Comparison of ENCODE assay signal across 1 cellular context in genomic region chr5:179819296-179820126, GRCh38.
TF ChIP-seq lines count a peak whose summit lies in the region.

No MANE protein-coding gene starts in this region.

TF ChIP-seq in HepG2, 621 proteins besides CTCF, POLR2A, EP300 and RAD21 (continues in another document):
- no peak for TF ChIP-seq MTA1 (CRISPR knock-in tag; IDR thresholded peaks at IDR 0.05; ENCODE audit: borderline replicate concordance)
- no peak for TF ChIP-seq SYNCRIP (IDR thresholded peaks at IDR 0.05; ENCODE audit: insufficient read depth, low read depth, low read length)
- TF ChIP-seq PHF21A (CRISPR knock-in tag; IDR thresholded peaks at IDR 0.05), result no peak
- TF ChIP-seq HMG20B (CRISPR knock-in tag; conservative IDR thresholded peaks at IDR 0.05), result peak; percentile 44; the same call in 1 of the 2 replicates
- no peak for TF ChIP-seq EHMT2 (IDR thresholded peaks at IDR 0.05; ENCODE audit: borderline replicate concordance, low read depth, low read length)
- no peak; a peak in 1 of 4 replicates for TF ChIP-seq HMGXB4 (CRISPR knock-in tag; IDR thresholded peaks at IDR 0.05; ENCODE audit: borderline replicate concordance in 1 of 2, low read depth in 1 of 2)
- no peak for TF ChIP-seq PBX2 (CRISPR knock-in tag; IDR thresholded peaks at IDR 0.05)
- TF ChIP-seq ZNF235 (CRISPR knock-in tag; IDR thresholded peaks at IDR 0.05; ENCODE audit: borderline replicate concordance), result no peak
- no peak for TF ChIP-seq SP140L (CRISPR knock-in tag; IDR thresholded peaks at IDR 0.05; ENCODE audit: borderline replicate concordance)
- no peak; the same call in 1 of the 2 replicates for TF ChIP-seq KDM3A (CRISPR knock-in tag; IDR thresholded peaks at IDR 0.05; ENCODE audit: low read depth)
- TF ChIP-seq YEATS4 (CRISPR knock-in tag; IDR thresholded peaks at IDR 0.05; ENCODE audit: borderline replicate concordance), result peak; percentile 57; the same call in 1 of the 2 replicates
- no peak; the same call in 1 of the 2 replicates for TF ChIP-seq BHLHE40 (IDR thresholded peaks at IDR 0.05; ENCODE audit: low read length)
- no peak; the same call in 1 of the 2 replicates for TF ChIP-seq ZSCAN21 (CRISPR knock-in tag; IDR thresholded peaks at IDR 0.05; ENCODE audit: borderline replicate concordance)
- TF ChIP-seq, protein P1, sequence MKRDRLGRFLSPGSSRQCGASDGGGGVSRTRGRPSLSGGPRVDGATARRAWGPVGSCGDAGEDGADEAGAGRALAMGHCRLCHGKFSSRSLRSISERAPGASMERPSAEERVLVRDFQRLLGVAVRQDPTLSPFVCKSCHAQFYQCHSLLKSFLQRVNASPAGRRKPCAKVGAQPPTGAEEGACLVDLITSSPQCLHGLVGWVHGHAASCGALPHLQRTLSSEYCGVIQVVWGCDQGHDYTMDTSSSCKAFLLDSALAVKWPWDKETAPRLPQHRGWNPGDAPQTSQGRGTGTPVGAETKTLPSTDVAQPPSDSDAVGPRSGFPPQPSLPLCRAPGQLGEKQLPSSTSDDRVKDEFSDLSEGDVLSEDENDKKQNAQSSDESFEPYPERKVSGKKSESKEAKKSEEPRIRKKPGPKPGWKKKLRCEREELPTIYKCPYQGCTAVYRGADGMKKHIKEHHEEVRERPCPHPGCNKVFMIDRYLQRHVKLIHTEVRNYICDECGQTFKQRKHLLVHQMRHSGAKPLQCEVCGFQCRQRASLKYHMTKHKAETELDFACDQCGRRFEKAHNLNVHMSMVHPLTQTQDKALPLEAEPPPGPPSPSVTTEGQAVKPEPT (CRISPR knock-in tag; IDR thresholded peaks at IDR 0.05; ENCODE audit: low read depth), result no peak
- 0 out of 2 replicates have a peak, but pooled peaks have one; percentile 50 for TF ChIP-seq ZNF792 (CRISPR knock-in tag; IDR thresholded peaks at IDR 0.05)
- TF ChIP-seq HNRNPH1 (optimal IDR thresholded peaks at IDR 0.05; ENCODE audit: low read depth, low read length), result no peak
- 0 out of 2 replicates have a peak, but pooled peaks have one; percentile 22 for TF ChIP-seq JUND (CRISPR knock-in tag; IDR thresholded peaks at IDR 0.05)
- TF ChIP-seq, protein P2, sequence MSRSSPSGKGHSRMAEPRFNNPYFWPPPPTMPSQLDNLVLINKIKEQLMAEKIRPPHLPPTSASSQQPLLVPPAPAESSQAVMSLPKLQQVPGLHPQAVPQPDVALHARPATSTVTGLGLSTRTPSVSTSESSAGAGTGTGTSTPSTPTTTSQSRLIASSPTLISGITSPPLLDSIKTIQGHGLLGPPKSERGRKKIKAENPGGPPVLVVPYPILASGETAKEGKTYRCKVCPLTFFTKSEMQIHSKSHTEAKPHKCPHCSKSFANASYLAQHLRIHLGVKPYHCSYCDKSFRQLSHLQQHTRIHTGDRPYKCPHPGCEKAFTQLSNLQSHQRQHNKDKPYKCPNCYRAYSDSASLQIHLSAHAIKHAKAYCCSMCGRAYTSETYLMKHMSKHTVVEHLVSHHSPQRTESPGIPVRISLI (CRISPR knock-in tag; IDR thresholded peaks at IDR 0.05; ENCODE audit: borderline replicate concordance), result no peak
- TF ChIP-seq ZNF451 (CRISPR knock-in tag; IDR thresholded peaks at IDR 0.05), result peak; percentile 81
- 0 out of 2 replicates have a peak, but pooled peaks have one; percentile 48 for TF ChIP-seq MZF1 (CRISPR knock-in tag; IDR thresholded peaks at IDR 0.05; ENCODE audit: borderline replicate concordance)
- no peak for TF ChIP-seq ZNF180 (CRISPR knock-in tag; IDR thresholded peaks at IDR 0.05; ENCODE audit: borderline replicate concordance, low read depth)
- TF ChIP-seq ZNF816 (CRISPR knock-in tag; IDR thresholded peaks at IDR 0.05; ENCODE audit: borderline replicate concordance), result peak; percentile 67
- TF ChIP-seq, protein P3, sequence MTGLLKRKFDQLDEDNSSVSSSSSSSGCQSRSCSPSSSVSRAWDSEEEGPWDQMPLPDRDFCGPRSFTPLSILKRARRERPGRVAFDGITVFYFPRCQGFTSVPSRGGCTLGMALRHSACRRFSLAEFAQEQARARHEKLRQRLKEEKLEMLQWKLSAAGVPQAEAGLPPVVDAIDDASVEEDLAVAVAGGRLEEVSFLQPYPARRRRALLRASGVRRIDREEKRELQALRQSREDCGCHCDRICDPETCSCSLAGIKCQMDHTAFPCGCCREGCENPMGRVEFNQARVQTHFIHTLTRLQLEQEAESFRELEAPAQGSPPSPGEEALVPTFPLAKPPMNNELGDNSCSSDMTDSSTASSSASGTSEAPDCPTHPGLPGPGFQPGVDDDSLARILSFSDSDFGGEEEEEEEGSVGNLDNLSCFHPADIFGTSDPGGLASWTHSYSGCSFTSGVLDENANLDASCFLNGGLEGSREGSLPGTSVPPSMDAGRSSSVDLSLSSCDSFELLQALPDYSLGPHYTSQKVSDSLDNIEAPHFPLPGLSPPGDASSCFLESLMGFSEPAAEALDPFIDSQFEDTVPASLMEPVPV (CRISPR knock-in tag; IDR thresholded peaks at IDR 0.05), result peak; percentile 22; the same call in 1 of the 2 replicates
- peak; percentile 68; the same call in 1 of the 2 replicates for TF ChIP-seq MTF1 (CRISPR knock-in tag; IDR thresholded peaks at IDR 0.05)
- peak; percentile 42; the same call in 1 of the 2 replicates for TF ChIP-seq ZBTB20 (CRISPR knock-in tag; IDR thresholded peaks at IDR 0.05; ENCODE audit: borderline replicate concordance, low read depth)
- TF ChIP-seq ZNF160 (CRISPR knock-in tag; IDR thresholded peaks at IDR 0.05), result no peak
- TF ChIP-seq, protein P4, sequence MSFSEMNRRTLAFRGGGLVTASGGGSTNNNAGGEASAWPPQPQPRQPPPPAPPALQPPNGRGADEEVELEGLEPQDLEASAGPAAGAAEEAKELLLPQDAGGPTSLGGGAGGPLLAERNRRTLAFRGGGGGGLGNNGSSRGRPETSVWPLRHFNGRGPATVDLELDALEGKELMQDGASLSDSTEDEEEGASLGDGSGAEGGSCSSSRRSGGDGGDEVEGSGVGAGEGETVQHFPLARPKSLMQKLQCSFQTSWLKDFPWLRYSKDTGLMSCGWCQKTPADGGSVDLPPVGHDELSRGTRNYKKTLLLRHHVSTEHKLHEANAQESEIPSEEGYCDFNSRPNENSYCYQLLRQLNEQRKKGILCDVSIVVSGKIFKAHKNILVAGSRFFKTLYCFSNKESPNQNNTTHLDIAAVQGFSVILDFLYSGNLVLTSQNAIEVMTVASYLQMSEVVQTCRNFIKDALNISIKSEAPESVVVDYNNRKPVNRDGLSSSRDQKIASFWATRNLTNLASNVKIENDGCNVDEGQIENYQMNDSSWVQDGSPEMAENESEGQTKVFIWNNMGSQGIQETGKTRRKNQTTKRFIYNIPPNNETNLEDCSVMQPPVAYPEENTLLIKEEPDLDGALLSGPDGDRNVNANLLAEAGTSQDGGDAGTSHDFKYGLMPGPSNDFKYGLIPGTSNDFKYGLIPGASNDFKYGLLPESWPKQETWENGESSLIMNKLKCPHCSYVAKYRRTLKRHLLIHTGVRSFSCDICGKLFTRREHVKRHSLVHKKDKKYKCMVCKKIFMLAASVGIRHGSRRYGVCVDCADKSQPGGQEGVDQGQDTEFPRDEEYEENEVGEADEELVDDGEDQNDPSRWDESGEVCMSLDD (CRISPR knock-in tag; IDR thresholded peaks at IDR 0.05; ENCODE audit: borderline replicate concordance), result no peak
- 0 out of 2 replicates have a peak, but pooled peaks have one; percentile 61 for TF ChIP-seq RBAK (CRISPR knock-in tag; IDR thresholded peaks at IDR 0.05)
- TF ChIP-seq, protein P5, sequence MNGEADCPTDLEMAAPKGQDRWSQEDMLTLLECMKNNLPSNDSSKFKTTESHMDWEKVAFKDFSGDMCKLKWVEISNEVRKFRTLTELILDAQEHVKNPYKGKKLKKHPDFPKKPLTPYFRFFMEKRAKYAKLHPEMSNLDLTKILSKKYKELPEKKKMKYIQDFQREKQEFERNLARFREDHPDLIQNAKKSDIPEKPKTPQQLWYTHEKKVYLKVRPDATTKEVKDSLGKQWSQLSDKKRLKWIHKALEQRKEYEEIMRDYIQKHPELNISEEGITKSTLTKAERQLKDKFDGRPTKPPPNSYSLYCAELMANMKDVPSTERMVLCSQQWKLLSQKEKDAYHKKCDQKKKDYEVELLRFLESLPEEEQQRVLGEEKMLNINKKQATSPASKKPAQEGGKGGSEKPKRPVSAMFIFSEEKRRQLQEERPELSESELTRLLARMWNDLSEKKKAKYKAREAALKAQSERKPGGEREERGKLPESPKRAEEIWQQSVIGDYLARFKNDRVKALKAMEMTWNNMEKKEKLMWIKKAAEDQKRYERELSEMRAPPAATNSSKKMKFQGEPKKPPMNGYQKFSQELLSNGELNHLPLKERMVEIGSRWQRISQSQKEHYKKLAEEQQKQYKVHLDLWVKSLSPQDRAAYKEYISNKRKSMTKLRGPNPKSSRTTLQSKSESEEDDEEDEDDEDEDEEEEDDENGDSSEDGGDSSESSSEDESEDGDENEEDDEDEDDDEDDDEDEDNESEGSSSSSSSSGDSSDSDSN (CRISPR knock-in tag; IDR thresholded peaks at IDR 0.05), result peak; percentile 73; the same call in 1 of the 2 replicates
- TF ChIP-seq GPN1 (CRISPR knock-in tag; IDR thresholded peaks at IDR 0.05; ENCODE audit: borderline replicate concordance), result no peak
- 0 out of 2 replicates have a peak, but pooled peaks have one; percentile 30 for TF ChIP-seq ZNF629 (CRISPR knock-in tag; conservative IDR thresholded peaks at IDR 0.05)
- TF ChIP-seq ZNF782 (CRISPR knock-in tag; IDR thresholded peaks at IDR 0.05; ENCODE audit: borderline replicate concordance), result 0 out of 2 replicates have a peak, but pooled peaks have one; percentile 3
- TF ChIP-seq, protein P6, sequence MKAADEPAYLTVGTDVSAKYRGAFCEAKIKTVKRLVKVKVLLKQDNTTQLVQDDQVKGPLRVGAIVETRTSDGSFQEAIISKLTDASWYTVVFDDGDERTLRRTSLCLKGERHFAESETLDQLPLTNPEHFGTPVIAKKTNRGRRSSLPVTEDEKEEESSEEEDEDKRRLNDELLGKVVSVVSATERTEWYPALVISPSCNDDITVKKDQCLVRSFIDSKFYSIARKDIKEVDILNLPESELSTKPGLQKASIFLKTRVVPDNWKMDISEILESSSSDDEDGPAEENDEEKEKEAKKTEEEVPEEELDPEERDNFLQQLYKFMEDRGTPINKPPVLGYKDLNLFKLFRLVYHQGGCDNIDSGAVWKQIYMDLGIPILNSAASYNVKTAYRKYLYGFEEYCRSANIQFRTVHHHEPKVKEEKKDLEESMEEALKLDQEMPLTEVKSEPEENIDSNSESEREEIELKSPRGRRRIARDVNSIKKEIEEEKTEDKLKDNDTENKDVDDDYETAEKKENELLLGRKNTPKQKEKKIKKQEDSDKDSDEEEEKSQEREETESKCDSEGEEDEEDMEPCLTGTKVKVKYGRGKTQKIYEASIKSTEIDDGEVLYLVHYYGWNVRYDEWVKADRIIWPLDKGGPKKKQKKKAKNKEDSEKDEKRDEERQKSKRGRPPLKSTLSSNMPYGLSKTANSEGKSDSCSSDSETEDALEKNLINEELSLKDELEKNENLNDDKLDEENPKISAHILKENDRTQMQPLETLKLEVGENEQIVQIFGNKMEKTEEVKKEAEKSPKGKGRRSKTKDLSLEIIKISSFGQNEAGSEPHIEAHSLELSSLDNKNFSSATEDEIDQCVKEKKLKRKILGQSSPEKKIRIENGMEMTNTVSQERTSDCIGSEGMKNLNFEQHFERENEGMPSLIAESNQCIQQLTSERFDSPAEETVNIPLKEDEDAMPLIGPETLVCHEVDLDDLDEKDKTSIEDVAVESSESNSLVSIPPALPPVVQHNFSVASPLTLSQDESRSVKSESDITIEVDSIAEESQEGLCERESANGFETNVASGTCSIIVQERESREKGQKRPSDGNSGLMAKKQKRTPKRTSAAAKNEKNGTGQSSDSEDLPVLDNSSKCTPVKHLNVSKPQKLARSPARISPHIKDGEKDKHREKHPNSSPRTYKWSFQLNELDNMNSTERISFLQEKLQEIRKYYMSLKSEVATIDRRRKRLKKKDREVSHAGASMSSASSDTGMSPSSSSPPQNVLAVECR (CRISPR knock-in tag; IDR thresholded peaks at IDR 0.05; ENCODE audit: borderline replicate concordance), result peak; percentile 83; the same call in 1 of the 2 replicates
- no peak for TF ChIP-seq RFX1 (IDR thresholded peaks at IDR 0.05)
- TF ChIP-seq PRPF4 (IDR thresholded peaks at IDR 0.05; ENCODE audit: low read depth, low read length, poor library complexity, severe bottlenecking), result no peak
- peak; percentile 47; the same call in 1 of the 2 replicates for TF ChIP-seq IRF2 (CRISPR knock-in tag; IDR thresholded peaks at IDR 0.05)
